In genomic region chr2:170425291-170425751, GRCh38 we compare ENCODE assay signal across 12 cellular contexts.
DNase-seq lines count a peak whose midpoint lies in the region; ATAC-seq, FAIRE-seq and TF ChIP-seq lines count a peak whose summit lies in the region.
"Had no signal": no experiment of that assay in that cellular context is flagged by ENCODE, and none has a peak within 500 bp of the region (broad histone marks: within the 10 kb centered on the region; RNA-seq: fewer than 3 reads in every experiment).

No MANE protein-coding gene starts in this region.

- in situ Hi-C loops in astrocyte of the cerebellum (cut with HindIII; ENCODE audit: low sequenced_read_pairs) = no loop called here

- DNase-seq in AG08395 (ENCODE audit: low spot score) (peak; percentile 35), LHCN-M2 (ENCODE audit: low read depth) (peak; percentile 52), astrocyte of the cerebellum (ENCODE audit: low read depth) (peak; percentile 1), iris pigment epithelial cell (ENCODE audit: low read depth) (peak; percentile 77), GM19239 (ENCODE audit: insufficient read length, low spot score) (no peak)
- DNase-seq: left cardiac atrium; NCI-H187; stimulated activated naive CD8-positive, alpha-beta T cell treated with anti-CD3 and anti-CD28 coated beads, Interleukin-15, amount 100 ng/mL, for 72 hours had no signal

- H3K4me3 ChIP-seq in astrocyte of the cerebellum (ENCODE audit: low read depth, low read length) = no peak overlapping the region
- H3K4me3 ChIP-seq: esophagus muscularis mucosa had no signal

- ATAC-seq in GM21576 (IDR thresholded peaks at IDR 0.05; ENCODE audit: unreplicated experiment) (no peak), GM18909 (IDR thresholded peaks at IDR 0.05; ENCODE audit: poor library complexity, unreplicated experiment) (no peak), GM21367 (IDR thresholded peaks at IDR 0.05; ENCODE audit: unreplicated experiment) (no peak)
- ATAC-seq: left cardiac atrium; stimulated activated naive CD8-positive, alpha-beta T cell treated with anti-CD3 and anti-CD28 coated beads, Interleukin-15, amount 100 ng/mL, for 72 hours had no signal

- no peak for FAIRE-seq in GM19239 (lab: Jason Lieb, UNC)

- no peak for TF ChIP-seq CTCF in astrocyte of the cerebellum (IDR thresholded peaks at IDR 0.05; ENCODE audit: low read depth, low read length, missing control alignments)
